Comparison of ENCODE assay signal across 8 cellular contexts in genomic region chr1:43349594-43350306, GRCh38. TPM values are rescaled to one million over a fixed set of nuclear protein-coding genes. Genes with fewer than 3 reads are reported as not detected.
A peak's percentile ranks its signal among the peaks of the same experiment; 100 is the strongest.
DNase-seq lines count a peak whose midpoint lies in the region; ATAC-seq and TF ChIP-seq lines count a peak whose summit lies in the region.

No MANE protein-coding gene starts in this region.

- intact Hi-C loops in lower leg skin (cut with DNase I; ENCODE audit: low total_unique reads), result no loop called here

- TF ChIP-seq CTCF in AG09309 (IDR thresholded peaks at IDR 0.05; ENCODE audit: control insufficient read depth, insufficient read depth, low read depth, low read length, missing control alignments) (no peak), LNCaP clone FGC (IDR thresholded peaks at IDR 0.05; ENCODE audit: control insufficient read depth, extremely low read depth, insufficient read depth) (no peak), chondrocyte (IDR thresholded peaks at IDR 0.05) (no peak), lower leg skin (IDR thresholded peaks at IDR 0.05) (no peak)

- H3K27ac Mint-ChIP-seq in chondrocyte (ENCODE audit: unreplicated experiment), result peak overlapping the region; percentile 91

- no peaks in the 10 kb centered on the region for H3K9me3 Mint-ChIP-seq in chondrocyte (ENCODE audit: low read depth)

- H3K4me3 ChIP-seq in AG09309 (ENCODE audit: control insufficient read depth, low read depth, low read length) (peak overlapping the region; percentile 44), LNCaP clone FGC (ENCODE audit: low read depth, low read length) (peak overlapping the region; percentile 59), lower leg skin (ENCODE audit: low read depth, poor library complexity, severe bottlenecking) (no peak overlapping the region)

- ATAC-seq in HG02571 (IDR thresholded peaks at IDR 0.05; ENCODE audit: unreplicated experiment), result no peak
- no peak for ATAC-seq in GM21515 (IDR thresholded peaks at IDR 0.05; ENCODE audit: unreplicated experiment)

- no peaks in the 10 kb centered on the region for H3K27me3 Mint-ChIP-seq in chondrocyte (ENCODE audit: low read depth)

- TF ChIP-seq POLR2A in lower leg skin (IDR thresholded peaks at IDR 0.05), result no peak

- 54 to 55% methylated on average over 11 of the region's 11 CpGs for WGBS in lower leg skin, 2 donors

- H3K4me3 Mint-ChIP-seq in chondrocyte (ENCODE audit: unreplicated experiment), result peak overlapping the region; percentile 75

- no peaks in the 10 kb centered on the region for H3K36me3 Mint-ChIP-seq in chondrocyte (ENCODE audit: low read depth)

- no peak for DNase-seq in AG09309 (ENCODE audit: low read depth)
- DNase-seq in LNCaP clone FGC (ENCODE audit: low read depth), result peak; percentile 90
- DNase-seq in chondrocyte (ENCODE audit: low spot score), result no peak
- peak; percentile 57 for DNase-seq in mesenteric fat pad (ENCODE audit: low spot score)
- no peak for DNase-seq in lower leg skin (ENCODE audit: low spot score in 2 of 2)
- DNase-seq in activated CD4-positive, alpha-beta T cell treated with anti-CD3 and anti-CD28 coated beads, Interleukin-2, amount 50 U/mL, for 1 hour, result no peak

- peaks cover 19% of the 10 kb centered on the region for H3K4me1 Mint-ChIP-seq in chondrocyte (ENCODE audit: low read depth)

RNA-seq across cellular contexts. Expression of gene CDC20, which starts 9.0 kb away (rescaled TPM):
- total RNA-seq in chondrocyte (14.4 to 16.9 TPM (median 14.5 TPM) in 3 replicates), mesenteric fat pad (4.9 TPM), lower leg skin (10 to 100 TPM in 1 of 4 donors, 1 to 10 TPM in 3; 2.7 to 12.1 (median 6.5) TPM)

RNA-seq across cellular contexts. Expression of gene MPL, which starts 12.1 kb away (rescaled TPM):
- total RNA-seq in chondrocyte, result not detected in 3 replicates
- total RNA-seq in mesenteric fat pad, result 0.39 TPM
- under 1 TPM in 1 of 4 donors, not detected in 3; 0.15 TPM for total RNA-seq in lower leg skin

RNA-seq across cellular contexts. Expression of gene ELOVL1, which starts 18.1 kb away (rescaled TPM):
- 78.9 to 103 TPM (median 101 TPM) in 3 replicates for total RNA-seq in chondrocyte
- total RNA-seq in mesenteric fat pad, result 149 TPM
- 100 to 1,000 TPM; 359 to 592 (median 401) TPM for total RNA-seq in lower leg skin

RNA-seq across cellular contexts. Expression of gene MED8, which starts 39.9 kb away (rescaled TPM):
- total RNA-seq in chondrocyte, result 48.3 to 48.6 TPM (median 48.4 TPM) in 3 replicates
- total RNA-seq in mesenteric fat pad, result 55.2 TPM
- total RNA-seq in lower leg skin, result 10 to 100 TPM; 43.6 to 58.4 (median 50.8) TPM

RNA-seq across cellular contexts. Expression of gene SZT2, which starts 39.9 kb away (rescaled TPM):
- total RNA-seq in chondrocyte (29.3 to 64.0 TPM (median 33.6 TPM) in 3 replicates), mesenteric fat pad (65.3 TPM), lower leg skin (10 to 100 TPM; 33.2 to 75.3 (median 42.0) TPM)

Comparison
In these comparisons a context has a peak if more than half of its experiments do, and no peak if none do; other contexts are left out.
1. DNase-seq: peak in LNCaP clone FGC (single experiment) and mesenteric fat pad (single experiment); none in AG09309 (single experiment), chondrocyte (single experiment), lower leg skin (0 of 2) and activated CD4-positive, alpha-beta T cell treated with anti-CD3 and anti-CD28 coated beads, Interleukin-2, amount 50 U/mL, for 1 hour (single experiment).